In genomic region chr11:35165416-35166368, GRCh38 we compare ENCODE assay signal across 8 cellular contexts. TPM values are rescaled to one million over a fixed set of nuclear protein-coding genes. Genes with fewer than 3 reads are reported as not detected.
DNase-seq lines count a peak whose midpoint lies in the region; ATAC-seq and TF ChIP-seq lines count a peak whose summit lies in the region.

No MANE protein-coding gene starts in this region.

- DNase-seq in T-cell (peak; percentile 50 to 96 (median 90)), amniotic epithelial cell (ENCODE audit: low read depth) (peak; percentile 71), mucosa of gallbladder (ENCODE audit: low spot score) (peak; percentile 71), stomach (peak; percentile 46), SJCRH30 (no peak), NCI-H1436 treated with DMSO at 0.1 percent for 48 hours (lab: John Stamatoyannopoulos, UW) (no peak)

- H3K4me3 Mint-ChIP-seq in T-cell = peak overlapping the region; percentile 69 to 79 (median 78)

- WGBS in stomach, 5 donors = 53 to 68% (median 64%) methylated on average over 8 of the region's 8 CpGs

- no peak for TF ChIP-seq EP300 in stomach (IDR thresholded peaks at IDR 0.05)

- H3K9me3 Mint-ChIP-seq in T-cell = no peaks in the 10 kb centered on the region

- no peaks in the 10 kb centered on the region for H3K36me3 ChIP-seq in stomach
- H3K36me3 ChIP-seq in SJCRH30 = no peaks in the 10 kb centered on the region

- H3K4me1 ChIP-seq in stomach (peaks cover 26 to 100% (median 78%) of the 10 kb centered on the region in 4 donors), SJCRH30 (no peaks in the 10 kb centered on the region)

- H3K27me3 Mint-ChIP-seq in T-cell = no peaks in the 10 kb centered on the region

- H3K36me3 Mint-ChIP-seq in T-cell = peaks cover 64% of the 10 kb centered on the region

- H3K27me3 ChIP-seq in stomach = no peaks in the 10 kb centered on the region
- H3K27me3 ChIP-seq in SJCRH30 = no peaks in the 10 kb centered on the region

- intact Hi-C loops in stomach (cut with DNase I; ENCODE audit: low total_unique reads) = no loop called here

- no peak for TF ChIP-seq CTCF in stomach (IDR thresholded peaks at IDR 0.05)

- peaks cover 100% of the 10 kb centered on the region in 3 donors for H3K4me1 Mint-ChIP-seq in T-cell

- CTCF ChIA-PET in T-cell (lab: Charles Lee) = interaction anchor here (0.7 to 4.4 kb wide), 23 partner anchors 10 to 246 kb away, joined by 3 to 34 read pairs (median 6); partner anchors contain the start of gene CD44 (in 1 of the 2)

- H3K9me3 ChIP-seq in stomach = no peaks in the 10 kb centered on the region
- no peaks in the 10 kb centered on the region for H3K9me3 ChIP-seq in SJCRH30 (replicated peaks)

- TF ChIP-seq POLR2A in stomach (IDR thresholded peaks at IDR 0.05) = no peak

- peak; percentile 89 for ATAC-seq in GM19025 (IDR thresholded peaks at IDR 0.05; ENCODE audit: low read depth, unreplicated experiment)
- peak; percentile 71 for ATAC-seq in HG03097 (IDR thresholded peaks at IDR 0.05; ENCODE audit: low FRiP score, unreplicated experiment)
- ATAC-seq in T-cell (replicated peaks in 1 of 4) = peak; percentile 79 to 85 (median 84)

- POLR2A ChIA-PET in T-cell (lab: Charles Lee) = interaction anchor here (0.6 to 10.8 kb wide), 35 partner anchors 8 to 166 kb away, joined by 3 to 165 read pairs (median 4); partner anchors contain the start of gene CD44 (in 2 of the 2)

- H3K27ac ChIP-seq in stomach (peak overlapping the region; percentile 45 to 87 (median 80)), SJCRH30 (no peak overlapping the region)

- no peak overlapping the region for H3K4me3 ChIP-seq in stomach
- H3K4me3 ChIP-seq in SJCRH30 = no peak overlapping the region

- H3K27ac Mint-ChIP-seq in T-cell = peak overlapping the region; percentile 100

RNA-seq across cellular contexts. Expression of gene CD44, which starts 26.7 kb away (rescaled TPM):
- total RNA-seq in T-cell = 1,000 to 10,000 TPM in 1 of 5 donors, 100 to 1,000 TPM in 4; 732 to 1,108 (median 781) TPM
- 356 TPM for total RNA-seq in mucosa of gallbladder
- total RNA-seq in stomach = 100 to 1,000 TPM in 3 of 5 donors, 10 to 100 TPM in 2; 47.5 to 229 (median 176) TPM
- 100 to 1,000 TPM in 1 of 3 donors, 10 to 100 TPM in 2; 52.4 to 125 (median 65.5) TPM for polyA plus RNA-seq in stomach
- total RNA-seq in SJCRH30 (2014; rRNA removed; shearing (Covaris generic)) = 0.04 and 0.05 TPM in 2 replicates

Comparison
In these comparisons a context has a peak if more than half of its experiments do, and no peak if none do; other contexts are left out.
1. DNase-seq: peak in T-cell (34 of 34), amniotic epithelial cell (single experiment), mucosa of gallbladder (single experiment) and stomach (single experiment); none in SJCRH30 (0 of 2) and NCI-H1436 treated with DMSO at 0.1 percent for 48 hours (single experiment).
2. RNA of gene CD44, which starts 26.7 kb away (total RNA-seq): 732 to 1,108 TPM in T-cell, 356 TPM in mucosa of gallbladder (single experiment) and 47.5 to 229 TPM in stomach; 0.04 to 0.05 TPM in SJCRH30; every median in the first group is over 10 times any median in the second.
3. Peak in every context shown above with its lines, with median percentiles within 50 percentile points of each other: ATAC-seq.